2 cellular contexts compared by ENCODE assay signal in the genomic region with DNA sequence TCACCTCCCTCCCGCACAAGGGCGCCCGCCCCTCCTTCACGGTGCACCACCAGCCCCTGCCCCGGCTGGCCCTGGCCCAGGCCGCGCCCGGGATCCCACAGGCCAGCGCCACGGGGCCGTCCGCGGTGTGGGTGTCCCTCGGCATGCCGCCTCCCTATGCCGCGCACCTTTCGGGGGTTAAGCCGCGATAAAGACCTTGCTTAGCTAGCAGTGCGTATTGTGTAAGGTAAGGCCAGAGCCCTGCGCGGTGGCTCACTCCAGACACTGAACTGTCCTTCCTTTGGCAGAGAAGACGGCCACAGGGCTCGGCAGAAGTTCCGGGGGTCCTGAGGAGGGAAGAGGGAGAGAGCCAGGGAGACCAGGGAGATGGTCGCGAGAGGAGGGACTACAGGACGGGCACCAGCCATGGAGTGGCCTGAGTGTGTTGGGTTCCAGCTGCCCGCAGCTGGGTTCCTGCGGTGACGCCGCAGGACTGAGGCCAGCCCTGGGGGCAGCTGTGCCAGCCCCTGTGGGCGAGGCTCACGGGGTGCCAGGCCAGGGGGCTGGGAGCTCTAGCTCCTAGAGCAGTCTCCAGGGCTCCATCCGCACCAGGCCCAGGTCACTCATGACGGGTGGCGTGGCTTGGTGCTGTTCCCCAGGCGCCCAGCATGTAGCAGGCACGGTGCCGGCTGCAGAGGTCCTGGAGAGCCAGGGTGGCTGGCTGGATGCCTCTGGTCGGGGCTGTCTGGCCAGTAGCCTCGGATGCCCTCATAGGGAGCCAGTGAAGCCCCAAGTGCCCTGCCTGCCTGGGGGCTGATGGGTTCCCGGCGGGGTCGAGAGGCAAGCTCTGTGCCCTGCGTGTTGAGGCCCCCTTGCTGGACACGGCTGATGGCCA.
TF ChIP-seq lines count a peak whose summit lies in the region.

No MANE protein-coding gene starts in this region.

TF ChIP-seq in WTC11, 78 proteins besides CTCF, POLR2A, EP300 and RAD21:
- no peak for TF ChIP-seq TCF7 (CRISPR knock-in tag; IDR thresholded peaks at IDR 0.05; ENCODE audit: low read depth)
- TF ChIP-seq ZNF396 (CRISPR knock-in tag; IDR thresholded peaks at IDR 0.05; ENCODE audit: borderline replicate concordance), result no peak
- TF ChIP-seq SMAD3 (CRISPR knock-in tag; IDR thresholded peaks at IDR 0.05; ENCODE audit: borderline replicate concordance), result no peak
- TF ChIP-seq, protein P1, sequence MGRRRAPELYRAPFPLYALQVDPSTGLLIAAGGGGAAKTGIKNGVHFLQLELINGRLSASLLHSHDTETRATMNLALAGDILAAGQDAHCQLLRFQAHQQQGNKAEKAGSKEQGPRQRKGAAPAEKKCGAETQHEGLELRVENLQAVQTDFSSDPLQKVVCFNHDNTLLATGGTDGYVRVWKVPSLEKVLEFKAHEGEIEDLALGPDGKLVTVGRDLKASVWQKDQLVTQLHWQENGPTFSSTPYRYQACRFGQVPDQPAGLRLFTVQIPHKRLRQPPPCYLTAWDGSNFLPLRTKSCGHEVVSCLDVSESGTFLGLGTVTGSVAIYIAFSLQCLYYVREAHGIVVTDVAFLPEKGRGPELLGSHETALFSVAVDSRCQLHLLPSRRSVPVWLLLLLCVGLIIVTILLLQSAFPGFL (CRISPR knock-in tag; IDR thresholded peaks at IDR 0.05; ENCODE audit: borderline replicate concordance), result no peak
- TF ChIP-seq PRDM15 (CRISPR knock-in tag; IDR thresholded peaks at IDR 0.05), result no peak
- TF ChIP-seq, protein P2, sequence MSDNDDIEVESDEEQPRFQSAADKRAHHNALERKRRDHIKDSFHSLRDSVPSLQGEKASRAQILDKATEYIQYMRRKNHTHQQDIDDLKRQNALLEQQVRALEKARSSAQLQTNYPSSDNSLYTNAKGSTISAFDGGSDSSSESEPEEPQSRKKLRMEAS (CRISPR knock-in tag; IDR thresholded peaks at IDR 0.05), result no peak
- TF ChIP-seq PRRX2 (CRISPR knock-in tag; IDR thresholded peaks at IDR 0.05), result no peak
- no peak for TF ChIP-seq ZMAT4 (CRISPR knock-in tag; IDR thresholded peaks at IDR 0.05)
- TF ChIP-seq, protein P3, sequence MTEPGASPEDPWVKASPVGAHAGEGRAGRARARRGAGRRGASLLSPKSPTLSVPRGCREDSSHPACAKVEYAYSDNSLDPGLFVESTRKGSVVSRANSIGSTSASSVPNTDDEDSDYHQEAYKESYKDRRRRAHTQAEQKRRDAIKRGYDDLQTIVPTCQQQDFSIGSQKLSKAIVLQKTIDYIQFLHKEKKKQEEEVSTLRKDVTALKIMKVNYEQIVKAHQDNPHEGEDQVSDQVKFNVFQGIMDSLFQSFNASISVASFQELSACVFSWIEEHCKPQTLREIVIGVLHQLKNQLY (CRISPR knock-in tag; IDR thresholded peaks at IDR 0.05), result no peak
- no peak for TF ChIP-seq ESRRA (CRISPR knock-in tag; IDR thresholded peaks at IDR 0.05; ENCODE audit: borderline replicate concordance)

TF ChIP-seq in liver, 16 proteins besides CTCF, POLR2A, EP300 and RAD21:
- TF ChIP-seq FOXA1 (IDR thresholded peaks at IDR 0.05) (no peak), EGR1 (IDR thresholded peaks at IDR 0.05; ENCODE audit: low read depth in 2 of 2) (no peak), REST (IDR thresholded peaks at IDR 0.05) (no peak), ATF3 (IDR thresholded peaks at IDR 0.05) (no peak), SP1 (IDR thresholded peaks at IDR 0.05) (no peak), HNF4G (IDR thresholded peaks at IDR 0.05) (no peak), ZBTB33 (IDR thresholded peaks at IDR 0.05) (no peak), GABPA (IDR thresholded peaks at IDR 0.05 in 1 of 2, conservative IDR thresholded peaks at IDR 0.05 in 1 of 2) (no peak), FOXA2 (IDR thresholded peaks at IDR 0.05) (no peak), RXRA (IDR thresholded peaks at IDR 0.05) (no peak), JUND (IDR thresholded peaks at IDR 0.05) (no peak), HNF4A (conservative IDR thresholded peaks at IDR 0.05) (no peak), YY1 (IDR thresholded peaks at IDR 0.05) (no peak), NR2F2 (IDR thresholded peaks at IDR 0.05) (no peak), TAF1 (conservative IDR thresholded peaks at IDR 0.05) (no peak)
- TF ChIP-seq, protein P2 (IDR thresholded peaks at IDR 0.05), result no peak
TF ChIP-seq in liver: peak in this region for 0.
